In genomic region chr20:41165001-41165882, GRCh38 we compare ENCODE assay signal across 18 cellular contexts. TPM values are rescaled to one million over a fixed set of nuclear protein-coding genes. Genes with fewer than 3 reads are reported as not detected.
A peak's percentile ranks its signal among the peaks of the same experiment; 100 is the strongest.
DNase-seq lines count a peak whose midpoint lies in the region; ATAC-seq and TF ChIP-seq lines count a peak whose summit lies in the region.
"Had no signal": no experiment of that assay in that cellular context is flagged by ENCODE, and none has a peak within 500 bp of the region (broad histone marks: within the 10 kb centered on the region; RNA-seq: fewer than 3 reads in every experiment).

No MANE protein-coding gene starts in this region.

- peaks cover 21 to 46% of the 10 kb centered on the region in 2 donors for H3K36me3 Mint-ChIP-seq in activated T-cell treated with anti-CD3 and anti-CD28 coated beads, Interleukin-2, amount 50 U/mL, for 72 hours (ENCODE audit: insufficient read depth in 2 of 2)
- H3K36me3 Mint-ChIP-seq in activated T-cell treated with anti-CD3 and anti-CD28 coated beads, Interleukin-2, amount 50 U/mL, for 4 hours (ENCODE audit: insufficient read depth), result peaks cover 58% of the 10 kb centered on the region
- peaks cover 77% of the 10 kb centered on the region for H3K36me3 Mint-ChIP-seq in activated T-helper 1 cell treated with anti-CD3 and anti-CD28 coated beads, Interleukin-12 subunit alpha, Interleukin-12 subunit beta, Interleukin-2, Interleukin-4 antibody, amounts not matched to agents 30 ng/mL and 10 ng/mL and 1 ng/mL, durations not matched to agents 14 hours and 24 hours and 36 hours (ENCODE audit: low read depth)

- in situ Hi-C loops in GM13976 (cut with MboI; ENCODE audit: low sequenced_read_pairs, unreplicated experiment), result no loop called here

- H3K4me3 Mint-ChIP-seq in activated T-cell treated with anti-CD3 and anti-CD28 coated beads, Interleukin-2, amount 50 U/mL, for 72 hours, result no peak overlapping the region
- no peak overlapping the region for H3K4me3 Mint-ChIP-seq in activated T-cell treated with anti-CD3 and anti-CD28 coated beads, Interleukin-2, amount 50 U/mL, for 4 hours
- H3K4me3 Mint-ChIP-seq in activated T-helper 1 cell treated with anti-CD3 and anti-CD28 coated beads, Interleukin-12 subunit alpha, Interleukin-12 subunit beta, Interleukin-2, Interleukin-4 antibody, amounts not matched to agents 30 ng/mL and 10 ng/mL and 1 ng/mL, durations not matched to agents 14 hours and 24 hours and 36 hours, result no peak overlapping the region
- H3K4me3 Mint-ChIP-seq: activated CD8-positive, alpha-beta memory T cell treated with anti-CD3 and anti-CD28 coated beads, Interleukin-2, amount 10 ng/mL, durations not matched to agents 7 days and 5 days; endodermal cell had no signal

- intact Hi-C loops in activated T-helper 1 cell treated with anti-CD3 and anti-CD28 coated beads, Interleukin-12 subunit alpha, Interleukin-12 subunit beta, Interleukin-2, Interleukin-4 antibody, amounts not matched to agents 30 ng/mL and 10 ng/mL and 1 ng/mL, durations not matched to agents 14 hours and 24 hours and 36 hours (cut with micrococcal nuclease), result no loop called here
- intact Hi-C loops in spleen (cut with DNase I; ENCODE audit: low total_unique reads), result no loop called here

- no peak for ATAC-seq in activated T-cell treated with anti-CD3 and anti-CD28 coated beads, Interleukin-2, amount 50 U/mL, for 72 hours (replicated peaks in 1 of 2)
- no peak for ATAC-seq in activated T-cell treated with anti-CD3 and anti-CD28 coated beads, Interleukin-2, amount 50 U/mL, for 4 hours
- ATAC-seq: A549; activated CD8-positive, alpha-beta memory T cell treated with anti-CD3 and anti-CD28 coated beads, Interleukin-2, amount 10 ng/mL, durations not matched to agents 7 days and 5 days; HCT116 had no signal

- no peaks in the 10 kb centered on the region for H3K9me3 Mint-ChIP-seq in activated T-cell treated with anti-CD3 and anti-CD28 coated beads, Interleukin-2, amount 50 U/mL, for 72 hours
- H3K9me3 Mint-ChIP-seq in activated T-cell treated with anti-CD3 and anti-CD28 coated beads, Interleukin-2, amount 50 U/mL, for 4 hours, result no peaks in the 10 kb centered on the region
- no peaks in the 10 kb centered on the region for H3K9me3 Mint-ChIP-seq in activated T-helper 1 cell treated with anti-CD3 and anti-CD28 coated beads, Interleukin-12 subunit alpha, Interleukin-12 subunit beta, Interleukin-2, Interleukin-4 antibody, amounts not matched to agents 30 ng/mL and 10 ng/mL and 1 ng/mL, durations not matched to agents 14 hours and 24 hours and 36 hours
- H3K9me3 Mint-ChIP-seq: endodermal cell had no signal

- peaks cover 95% of the 10 kb centered on the region for H3K36me3 ChIP-seq in effector memory CD4-positive, alpha-beta T cell (ENCODE audit: control insufficient read depth, insufficient read depth, low read length)
- H3K36me3 ChIP-seq in spleen, result peaks cover 0 to 100% (median 81%) of the 10 kb centered on the region in 6 donors

- no peak overlapping the region for H3K4me3 ChIP-seq in effector memory CD4-positive, alpha-beta T cell (ENCODE audit: insufficient read depth, low read depth, low read length, poor library complexity, severe bottlenecking)
- no peak overlapping the region for H3K4me3 ChIP-seq in spleen
- H3K4me3 ChIP-seq: A549 had no signal

- H3K27me3 Mint-ChIP-seq in activated T-cell treated with anti-CD3 and anti-CD28 coated beads, Interleukin-2, amount 50 U/mL, for 72 hours (ENCODE audit: low read depth), result no peaks in the 10 kb centered on the region
- H3K27me3 Mint-ChIP-seq in activated T-cell treated with anti-CD3 and anti-CD28 coated beads, Interleukin-2, amount 50 U/mL, for 4 hours (ENCODE audit: low read depth), result no peaks in the 10 kb centered on the region
- no peaks in the 10 kb centered on the region for H3K27me3 Mint-ChIP-seq in activated T-helper 1 cell treated with anti-CD3 and anti-CD28 coated beads, Interleukin-12 subunit alpha, Interleukin-12 subunit beta, Interleukin-2, Interleukin-4 antibody, amounts not matched to agents 30 ng/mL and 10 ng/mL and 1 ng/mL, durations not matched to agents 14 hours and 24 hours and 36 hours (ENCODE audit: insufficient read depth)
- H3K27me3 Mint-ChIP-seq: activated CD8-positive, alpha-beta memory T cell treated with anti-CD3 and anti-CD28 coated beads, Interleukin-2, amount 10 ng/mL, durations not matched to agents 7 days and 5 days had no signal

- no peak for TF ChIP-seq POLR2A in spleen (IDR thresholded peaks at IDR 0.05)

- H3K4me1 Mint-ChIP-seq in activated T-cell treated with anti-CD3 and anti-CD28 coated beads, Interleukin-2, amount 50 U/mL, for 72 hours (ENCODE audit: low read depth), result peaks cover 49% of the 10 kb centered on the region
- peaks cover 48% of the 10 kb centered on the region for H3K4me1 Mint-ChIP-seq in activated T-cell treated with anti-CD3 and anti-CD28 coated beads, Interleukin-2, amount 50 U/mL, for 4 hours (ENCODE audit: low read depth)
- H3K4me1 Mint-ChIP-seq in activated T-helper 1 cell treated with anti-CD3 and anti-CD28 coated beads, Interleukin-12 subunit alpha, Interleukin-12 subunit beta, Interleukin-2, Interleukin-4 antibody, amounts not matched to agents 30 ng/mL and 10 ng/mL and 1 ng/mL, durations not matched to agents 14 hours and 24 hours and 36 hours (ENCODE audit: low read depth), result peaks cover 38% of the 10 kb centered on the region
- H3K4me1 Mint-ChIP-seq: endodermal cell had no signal

- DNase-seq in activated T-cell treated with anti-CD3 and anti-CD28 coated beads, Interleukin-2, amount 50 U/mL, for 72 hours, result no peak
- no peak for DNase-seq in activated T-cell treated with anti-CD3 and anti-CD28 coated beads, Interleukin-2, amount 50 U/mL, for 4 hours
- no peak for DNase-seq in activated T-helper 1 cell treated with anti-CD3 and anti-CD28 coated beads, Interleukin-12 subunit alpha, Interleukin-12 subunit beta, Interleukin-2, Interleukin-4 antibody, amounts not matched to agents 30 ng/mL and 10 ng/mL and 1 ng/mL, durations not matched to agents 14 hours and 24 hours and 36 hours (ENCODE audit: low spot score)
- DNase-seq in effector memory CD4-positive, alpha-beta T cell, result no peak
- DNase-seq in spleen (peak; percentile 61), GM13976 (ENCODE audit: low spot score) (no peak), NOMO-1 (lab: John Stamatoyannopoulos, UW; ENCODE audit: unreplicated experiment in 2 of 2) (no peak)
- no peak for DNase-seq in activated CD4-positive, CD25-positive, alpha-beta regulatory T cell (lab: John Stamatoyannopoulos, UW)
- DNase-seq: activated CD8-positive, alpha-beta memory T cell treated with anti-CD3 and anti-CD28 coated beads, Interleukin-2, amount 10 ng/mL, durations not matched to agents 7 days and 5 days; activated gamma-delta T cell; BE2C; endodermal cell; Kasumi-1; NCI-H1105 treated with DMSO at 0.1 percent for 48 hours; NCI-H2081 treated with DMSO at 0.1 percent for 48 hours; NK-92 treated with Interleukin-12 subunit alpha and Interleukin-12 subunit beta, amount 100 ng/mL, for 24 hours had no signal

- peaks cover 14% of the 10 kb centered on the region for H3K4me1 ChIP-seq in effector memory CD4-positive, alpha-beta T cell (ENCODE audit: control insufficient read depth, insufficient read depth, low read length, poor library complexity, severe bottlenecking)
- H3K4me1 ChIP-seq in spleen, result peaks cover 0 to 47% (median 11%) of the 10 kb centered on the region in 6 donors
- H3K4me1 ChIP-seq: A549, BE2C had no signal

- H3K27ac Mint-ChIP-seq in activated T-cell treated with anti-CD3 and anti-CD28 coated beads, Interleukin-2, amount 50 U/mL, for 72 hours, result peak overlapping the region; percentile 67
- peak overlapping the region; percentile 59 for H3K27ac Mint-ChIP-seq in activated T-helper 1 cell treated with anti-CD3 and anti-CD28 coated beads, Interleukin-12 subunit alpha, Interleukin-12 subunit beta, Interleukin-2, Interleukin-4 antibody, amounts not matched to agents 30 ng/mL and 10 ng/mL and 1 ng/mL, durations not matched to agents 14 hours and 24 hours and 36 hours
- H3K27ac Mint-ChIP-seq: activated CD8-positive, alpha-beta memory T cell treated with anti-CD3 and anti-CD28 coated beads, Interleukin-2, amount 10 ng/mL, durations not matched to agents 7 days and 5 days; endodermal cell had no signal

- H3K9me3 ChIP-seq in effector memory CD4-positive, alpha-beta T cell (ENCODE audit: control insufficient read depth, low read length), result no peaks in the 10 kb centered on the region
- H3K9me3 ChIP-seq in spleen, result no peaks in the 10 kb centered on the region
- H3K9me3 ChIP-seq: A549, BE2C had no signal

- TF ChIP-seq CTCF in spleen (IDR thresholded peaks at IDR 0.05 in 8 of 11, conservative IDR thresholded peaks at IDR 0.05 in 3 of 11) (no peak), GM13976 (IDR thresholded peaks at IDR 0.05; ENCODE audit: borderline replicate concordance, control extremely low read depth, extremely low read depth, insufficient read depth, missing control alignments) (no peak)

- WGBS in spleen, 5 donors, result 86 to 91% (median 90%) methylated on average over 22 to 24 of the region's 24 CpGs

- peak overlapping the region; percentile 35 for H3K27ac ChIP-seq in effector memory CD4-positive, alpha-beta T cell (ENCODE audit: insufficient read depth, low read length, poor library complexity, severe bottlenecking)
- no peak overlapping the region for H3K27ac ChIP-seq in spleen
- H3K27ac ChIP-seq: A549 had no signal

- no peaks in the 10 kb centered on the region for H3K27me3 ChIP-seq in effector memory CD4-positive, alpha-beta T cell (replicated peaks; ENCODE audit: control insufficient read depth, insufficient read depth, low read length, poor library complexity, severe bottlenecking)
- no peaks in the 10 kb centered on the region for H3K27me3 ChIP-seq in spleen (replicated peaks in 1 of 7)
- H3K27me3 ChIP-seq: BE2C had no signal

RNA-seq across cellular contexts. Expression of gene PLCG1, which starts 27.9 kb away (rescaled TPM):
- 100 to 1,000 TPM; 177 to 221 TPM for total RNA-seq in activated T-cell treated with anti-CD3 and anti-CD28 coated beads, Interleukin-2, amount 50 U/mL, for 72 hours
- 100 to 1,000 TPM in 1 of 3 donors, 10 to 100 TPM in 2; 89.1 to 104 (median 91.3) TPM for total RNA-seq in activated T-cell treated with anti-CD3 and anti-CD28 coated beads, Interleukin-2, amount 50 U/mL, for 4 hours
- total RNA-seq in activated T-helper 1 cell treated with anti-CD3 and anti-CD28 coated beads, Interleukin-12 subunit alpha, Interleukin-12 subunit beta, Interleukin-2, Interleukin-4 antibody, amounts not matched to agents 30 ng/mL and 10 ng/mL and 1 ng/mL, durations not matched to agents 14 hours and 24 hours and 36 hours, result 203 and 205 TPM in 2 replicates
- 100 to 1,000 TPM in 6 of 7 donors, 10 to 100 TPM in 1; 96.7 to 144 (median 134) TPM for total RNA-seq in spleen
- polyA plus RNA-seq in spleen, result 10 to 100 TPM; 28.0 to 51.3 (median 29.3) TPM
